In genomic region chr5:181222630-181223040, GRCh38 we compare ENCODE assay signal across 8 cellular contexts. TPM values are rescaled to one million over a fixed set of nuclear protein-coding genes. Genes with fewer than 3 reads are reported as not detected.
DNase-seq lines count a peak whose midpoint lies in the region; ATAC-seq and TF ChIP-seq lines count a peak whose summit lies in the region.

No MANE protein-coding gene starts in this region.

- peaks cover 10% of the 10 kb centered on the region for H3K36me3 ChIP-seq in DND-41 (ENCODE audit: insufficient read depth, low read length)

- no peaks in the 10 kb centered on the region for H3K9me3 ChIP-seq in DND-41 (ENCODE audit: insufficient read depth, low read length, severe bottlenecking)

- H3K4me3 ChIP-seq in DND-41 (ENCODE audit: low read depth in 1 of 2, low read length in 2 of 2) (peak overlapping the region; percentile 50 to 85; a peak in 3 of 4 replicates), LNCaP clone FGC (ENCODE audit: low read depth, low read length) (peak overlapping the region; percentile 90), dorsolateral prefrontal cortex (peak overlapping the region; percentile 59 to 99 (median 88))

- peaks cover 34% of the 10 kb centered on the region for H3K79me2 ChIP-seq in DND-41 (ENCODE audit: insufficient read depth, low read length)

- peaks cover 0 to 12% (median 0%) of the 10 kb centered on the region in 5 donors for H3K27me3 Mint-ChIP-seq in naive thymus-derived CD8-positive, alpha-beta T cell

- peak overlapping the region; percentile 79 for H3K9ac ChIP-seq in DND-41 (ENCODE audit: low read depth, low read length)

- POLR2A ChIA-PET in naive thymus-derived CD8-positive, alpha-beta T cell (lab: Charles Lee) = interaction anchor here (1.0 to 11.2 kb wide), 14 partner anchors 9 to 419 kb away, joined by 3 to 286 read pairs (median 8); partner anchors contain the start of genes RACK1, TRIM52 and TRIM7

- no peaks in the 10 kb centered on the region for H4K20me1 ChIP-seq in DND-41 (ENCODE audit: insufficient read depth, low read length)

- H3K27me3 ChIP-seq in DND-41 (ENCODE audit: insufficient read depth, low read length, poor library complexity) (no peaks in the 10 kb centered on the region), dorsolateral prefrontal cortex (no peaks in the 10 kb centered on the region)

- peaks cover 39 to 77% (median 73%) of the 10 kb centered on the region in 4 donors for H3K4me1 Mint-ChIP-seq in naive thymus-derived CD8-positive, alpha-beta T cell

- H3K36me3 Mint-ChIP-seq in naive thymus-derived CD8-positive, alpha-beta T cell = peaks cover 0 to 7% (median 6%) of the 10 kb centered on the region in 3 donors

- peaks cover 52% of the 10 kb centered on the region for H3K4me1 ChIP-seq in DND-41 (ENCODE audit: insufficient read depth, low read length)

- TF ChIP-seq CTCF in DND-41 (IDR thresholded peaks at IDR 0.05; ENCODE audit: borderline replicate concordance, extremely low read depth, low read length, poor library complexity, severe bottlenecking) = no peak
- no peak for TF ChIP-seq CTCF in LNCaP clone FGC (IDR thresholded peaks at IDR 0.05; ENCODE audit: control insufficient read depth, extremely low read depth, insufficient read depth)
- no peak for TF ChIP-seq CTCF in dorsolateral prefrontal cortex (IDR thresholded peaks at IDR 0.05 in 54 of 56, conservative IDR thresholded peaks at IDR 0.05 in 2 of 56; ENCODE audit: low read depth in 1 of 56, partially characterized antibody in 56 of 56)

- peak overlapping the region; percentile 98 for H3K4me2 ChIP-seq in DND-41 (ENCODE audit: insufficient read depth, low read length)

- intact Hi-C loops in dorsolateral prefrontal cortex (cut with DNase I) = loop anchor here (1.0 to 5.0 kb wide), 6 partner anchors 16 to 62 kb away; partner anchors contain the start of genes RACK1 (in 2 of the 2) and TRIM52 (in 2 of the 2)

- peaks cover 0 to 15% (median 2%) of the 10 kb centered on the region in 9 donors for H3K9me3 Mint-ChIP-seq in naive thymus-derived CD8-positive, alpha-beta T cell

- H2AFZ ChIP-seq in DND-41 (ENCODE audit: low read depth, low read length) = peak overlapping the region; percentile 75

- H3K27ac Mint-ChIP-seq in naive thymus-derived CD8-positive, alpha-beta T cell = peak overlapping the region; percentile 97 to 100 (median 99)

- no peak for DNase-seq in DND-41
- DNase-seq in LNCaP clone FGC (ENCODE audit: low read depth) = no peak
- DNase-seq in dorsolateral prefrontal cortex = peak in 1 of 10 donors; percentile 59
- peak in 1 of 10 donors; percentile 47 for DNase-seq in naive thymus-derived CD8-positive, alpha-beta T cell
- no peak for DNase-seq in retina
- no peak for DNase-seq in activated CD4-positive, CD25-positive, alpha-beta regulatory T cell (lab: John Stamatoyannopoulos, UW)

- H3K27ac ChIP-seq in DND-41 (ENCODE audit: low read length) (peak overlapping the region; percentile 88), dorsolateral prefrontal cortex (peak overlapping the region; percentile 78 to 100 (median 98))

- peak overlapping the region; percentile 91 to 100 (median 98) for H3K4me3 Mint-ChIP-seq in naive thymus-derived CD8-positive, alpha-beta T cell

- ATAC-seq in DND-41 (ENCODE audit: insufficient read depth, low read depth) = peak; percentile 13
- ATAC-seq in naive thymus-derived CD8-positive, alpha-beta T cell = peak in 1 of 2 donors; percentile 8
- ATAC-seq in GM21528 (IDR thresholded peaks at IDR 0.05; ENCODE audit: low FRiP score, unreplicated experiment) = no peak
- no peak for ATAC-seq in HG02973 (IDR thresholded peaks at IDR 0.05; ENCODE audit: unreplicated experiment)

RNA-seq across cellular contexts. Expression of gene TRIM41, which starts 0.4 kb away (rescaled TPM):
- 100 to 1,000 TPM in 1 of 120 experiments, 10 to 100 TPM in 119; 33.1 to 102 (median 48.0) TPM for total RNA-seq in dorsolateral prefrontal cortex
- total RNA-seq in naive thymus-derived CD8-positive, alpha-beta T cell = 10 to 100 TPM; 33.3 to 40.7 TPM
- 1 to 10 TPM; 1.1 to 2.6 (median 1.6) TPM for polyA plus RNA-seq in naive thymus-derived CD8-positive, alpha-beta T cell

RNA-seq across cellular contexts. Expression of gene TRIM7, which starts 17.6 kb away (rescaled TPM):
- 1 to 10 TPM; 1.6 to 8.4 (median 4.0) TPM for total RNA-seq in dorsolateral prefrontal cortex
- 1 to 10 TPM; 3.7 to 4.2 TPM for total RNA-seq in naive thymus-derived CD8-positive, alpha-beta T cell
- polyA plus RNA-seq in naive thymus-derived CD8-positive, alpha-beta T cell = under 1 TPM in 1 of 3 donors, not detected in 2; 0.40 TPM

RNA-seq across cellular contexts. Expression of gene RACK1, which starts 21.1 kb away (rescaled TPM):
- 100 to 1,000 TPM; 308 to 570 (median 390) TPM for total RNA-seq in dorsolateral prefrontal cortex
- total RNA-seq in naive thymus-derived CD8-positive, alpha-beta T cell = 1,000 to 10,000 TPM; 2,236 to 2,371 TPM
- 1,000 to 10,000 TPM; 2,449 to 2,566 (median 2,565) TPM for polyA plus RNA-seq in naive thymus-derived CD8-positive, alpha-beta T cell

RNA-seq across cellular contexts. Expression of gene TRIM52, which starts 38.3 kb away (rescaled TPM):
- total RNA-seq in dorsolateral prefrontal cortex = 10 to 100 TPM; 19.8 to 50.9 (median 31.6) TPM
- total RNA-seq in naive thymus-derived CD8-positive, alpha-beta T cell = 10 to 100 TPM; 62.7 to 64.2 TPM
- polyA plus RNA-seq in naive thymus-derived CD8-positive, alpha-beta T cell = 10 to 100 TPM; 23.6 to 36.3 (median 32.8) TPM
